In the genomic region with DNA sequence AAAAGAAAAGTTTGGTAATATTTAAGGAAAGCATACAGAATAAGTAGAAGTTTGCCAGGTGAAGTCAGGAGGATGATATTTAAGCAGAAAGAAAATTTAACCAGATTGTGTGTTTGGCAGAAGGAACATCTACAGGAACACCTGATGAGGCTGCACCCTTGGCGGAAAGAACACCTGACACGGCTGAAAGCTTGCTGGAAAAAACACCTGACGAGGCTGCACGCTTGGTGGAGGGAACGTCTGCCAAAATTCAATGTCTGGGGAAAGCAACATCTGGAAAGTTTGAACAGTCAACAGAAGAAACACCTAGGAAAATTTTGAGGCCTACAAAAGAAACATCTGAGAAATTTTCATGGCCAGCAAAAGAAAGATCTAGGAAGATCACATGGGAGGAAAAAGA, we compare ENCODE assay signal across 4 cellular contexts. TPM values are rescaled to one million over a fixed set of nuclear protein-coding genes. Genes with fewer than 3 reads are reported as not detected.
"Had no signal": no experiment of that assay in that cellular context is flagged by ENCODE, and none has a peak within 500 bp of the region (broad histone marks: within the 10 kb centered on the region; RNA-seq: fewer than 3 reads in every experiment).

No MANE protein-coding gene starts in this region.

RNA-seq across cellular contexts. Expression of gene ANKRD30B, which starts 15.6 kb away (rescaled TPM):
- polyA plus RNA-seq: HepG2, IgD-negative memory B cell, IMR-90, K562 had no signal
